Comparison of ENCODE assay signal across 1 cellular context in the genomic region with DNA sequence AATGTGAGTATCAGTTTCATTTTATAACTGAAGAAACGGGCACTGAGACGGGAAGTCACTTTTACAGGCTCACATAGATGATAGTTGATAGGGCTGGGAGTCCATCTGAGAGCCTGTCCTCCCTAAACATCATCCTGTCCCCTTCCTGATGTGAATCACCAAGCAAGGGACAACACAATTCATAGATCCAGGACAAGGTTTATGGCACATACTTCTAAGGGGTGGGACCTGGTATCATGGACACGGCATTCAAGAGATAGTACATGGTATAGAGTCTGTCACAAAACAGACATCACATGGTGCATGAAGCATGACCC.
TF ChIP-seq lines count a peak whose summit lies in the region.

No MANE protein-coding gene starts in this region.

TF ChIP-seq in HEK293, 187 proteins besides CTCF, POLR2A, EP300 and RAD21 (continued from another document):
- TF ChIP-seq ZNF518A (tag by site-specific recombination; conservative IDR thresholded peaks at IDR 0.05; ENCODE audit: low read depth) (no peak), ZNF777 (tag by site-specific recombination; IDR thresholded peaks at IDR 0.05; ENCODE audit: borderline replicate concordance) (no peak), HOXD13 (CRISPR knock-in tag; IDR thresholded peaks at IDR 0.05; ENCODE audit: borderline replicate concordance) (no peak)
